In the genomic region with DNA sequence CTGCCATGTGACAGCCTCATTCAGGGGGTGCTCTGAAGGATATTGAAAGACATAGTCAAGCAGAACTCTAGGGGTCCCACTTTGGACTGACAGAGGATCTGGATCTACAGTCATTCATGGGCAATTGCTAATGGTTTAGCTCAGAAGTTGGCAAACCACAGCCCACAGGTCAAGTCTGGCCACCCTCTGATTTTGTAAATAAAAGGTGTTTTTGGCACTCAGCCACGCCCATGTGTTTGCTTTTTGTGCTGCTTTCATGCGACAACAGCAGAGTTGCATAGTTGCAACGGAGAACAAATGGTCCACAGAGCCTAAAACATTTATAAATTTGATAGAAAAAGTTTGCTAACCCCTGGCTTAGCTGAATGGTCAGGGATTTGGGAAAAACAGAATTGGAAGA, we compare ENCODE assay signal across 25 cellular contexts.
"Had no signal": no experiment of that assay in that cellular context is flagged by ENCODE, and none has a peak within 500 bp of the region (broad histone marks: within the 10 kb centered on the region; RNA-seq: fewer than 3 reads in every experiment).

No MANE protein-coding gene starts in this region.

- H3K27ac ChIP-seq: esophagus squamous epithelium, heart right ventricle, left lung, neural progenitor cell, parathyroid adenoma, right atrium auricular region, suprapubic skin, tibial artery, upper lobe of right lung had no signal

- H3K36me3 ChIP-seq: esophagus squamous epithelium, heart right ventricle, left lung, neural progenitor cell, right atrium auricular region, suprapubic skin, tibial artery, upper lobe of right lung had no signal

- H3K4me3 ChIP-seq: esophagus squamous epithelium, heart right ventricle, left lung, lung, neural progenitor cell, right atrium auricular region, suprapubic skin, tibial artery, upper lobe of right lung had no signal

- H3K4me1 ChIP-seq: parathyroid adenoma, upper lobe of right lung had no signal

- H3K9me3 ChIP-seq: esophagus squamous epithelium, left lung, right atrium auricular region, suprapubic skin, tibial artery, upper lobe of right lung had no signal

- DNase-seq: activated CD4-positive, alpha-beta T cell treated with anti-CD3 and anti-CD28 coated beads for 36 hours; activated CD4-positive, CD25-positive, alpha-beta regulatory T cell; activated CD8-positive, alpha-beta memory T cell treated with anti-CD3 and anti-CD28 coated beads, Interleukin-2, amount 10 ng/mL, durations not matched to agents 7 days and 5 days; activated CD8-positive, alpha-beta T cell treated with anti-CD3 and anti-CD28 coated beads, Interleukin-2, amount 10 ng/mL, durations not matched to agents 7 days and 5 days; activated T-cell treated with anti-CD3 and anti-CD28 coated beads, Interleukin-2, amount 50 U/mL, for 48 hours; dermis blood vessel endothelial cell; effector CD4-positive, alpha-beta T cell; esophagus squamous epithelium; foreskin melanocyte; heart right ventricle; kidney glomerular epithelial cell; left lung; mesendoderm; natural killer cell; occipital lobe; stimulated activated CD4-positive, alpha-beta T cell treated with anti-CD3 and anti-CD28 coated beads, Interleukin-15, amount 100 ng/mL, for 24 hours; stimulated activated CD4-positive, alpha-beta T cell treated with anti-CD3 and anti-CD28 coated beads, Interleukin-2, amount 100 ng/mL, for 24 hours; stimulated activated naive B cell treated with anti-CD40 and anti-IgM and Interleukin-4, amounts not matched to agents 10 μg/mL and 1 μg/mL and 100 μg/mL, for 72 hours; tibial artery; upper lobe of right lung had no signal

- H3K27me3 ChIP-seq: neural progenitor cell, right atrium auricular region had no signal
